ENCODE assay signal across 8 cellular contexts in the genomic region with DNA sequence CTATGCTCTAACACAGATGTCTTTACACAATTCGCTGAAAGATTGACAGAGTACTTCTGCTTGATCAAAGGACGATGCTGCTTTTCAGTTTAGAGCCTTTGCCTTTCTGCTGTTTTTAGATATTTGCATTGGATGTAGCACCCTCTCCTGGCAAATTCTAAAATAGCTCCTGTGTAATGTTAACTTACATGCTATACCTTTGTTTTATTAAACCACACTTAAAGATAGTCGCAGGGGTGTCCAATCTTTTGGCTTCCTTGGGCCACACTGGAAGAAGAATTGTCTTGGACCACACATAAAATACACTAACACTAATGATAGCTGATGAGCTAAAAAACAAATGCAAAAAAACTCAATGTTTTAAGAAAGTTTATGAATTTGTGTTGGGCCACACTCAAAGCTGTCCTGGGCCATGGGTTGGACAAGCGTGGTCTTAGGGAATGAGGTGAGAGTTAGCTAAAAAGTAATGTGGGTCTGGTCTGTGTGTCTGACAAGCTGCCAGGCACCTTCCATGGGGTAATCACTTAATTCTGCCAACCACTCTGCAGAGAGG.
A peak's percentile ranks its signal among the peaks of the same experiment; 100 is the strongest.
DNase-seq lines count a peak whose midpoint lies in the region; ATAC-seq, FAIRE-seq and TF ChIP-seq lines count a peak whose summit lies in the region.

No MANE protein-coding gene starts in this region.

- no peak overlapping the region for H2AFZ ChIP-seq in mammary epithelial cell (ENCODE audit: low read depth, low read length)

- H3K9ac ChIP-seq in NT2/D1 (ENCODE audit: insufficient read length, low read depth): no peak overlapping the region
- H3K9ac ChIP-seq in mammary epithelial cell (ENCODE audit: insufficient read depth, low read length): no peak overlapping the region
- H3K9ac ChIP-seq in kidney (ENCODE audit: low read length in 2 of 2): no peak overlapping the region

- peaks cover 9% of the 10 kb centered on the region for H3K36me3 ChIP-seq in NT2/D1 (ENCODE audit: insufficient read depth, insufficient read length, low read length)
- peaks cover 5% of the 10 kb centered on the region for H3K36me3 ChIP-seq in mammary epithelial cell (ENCODE audit: insufficient read depth, low read length)
- no peaks in the 10 kb centered on the region for H3K36me3 ChIP-seq in kidney (ENCODE audit: control insufficient read depth in 1 of 2, insufficient read depth in 2 of 2, low read length in 2 of 2)

- WGBS in mammary epithelial cell (ENCODE audit: low coverage, missing lambda C conversion rate): 25% methylated on average over 4 of the region's 4 CpGs

- peak; percentile 73 for FAIRE-seq in kidney (lab: Jason Lieb, UNC)

- in situ Hi-C loops in mammary epithelial cell (cut with MboI; ENCODE audit: low sequenced_read_pairs in 2 of 2): loop anchor here (5.0 to 25.0 kb wide), 5 partner anchors 98 to 580 kb away; no protein-coding TSS in a partner anchor

- no peaks in the 10 kb centered on the region for H4K20me1 ChIP-seq in mammary epithelial cell (ENCODE audit: insufficient read depth, low read length)

- H3K27ac ChIP-seq in mammary epithelial cell (ENCODE audit: insufficient read depth, low read depth, low read length) (no peak overlapping the region), kidney (ENCODE audit: low read depth in 2 of 2, low read length in 2 of 2) (no peak overlapping the region)

- BruUV-seq in mammary epithelial cell (replicated peaks; lab: Mats Ljungman, UMichigan): no TSS peak

- dilution Hi-C loops in mammary epithelial cell (cut with HindIII; ENCODE audit: low sequenced_read_pairs): loop anchor here (25.0 kb wide), 1 partner anchor 273 kb away; no protein-coding TSS in a partner anchor

- CTCF ChIA-PET in mammary epithelial cell (lab: Charles Lee; ENCODE audit: low non-redundant PET): interaction anchor here (0.5 to 0.9 kb wide), 8 partner anchors 13 to 392 kb away, joined by 3 to 12 read pairs (median 4); a partner anchor contains a TSS

- TF ChIP-seq CTCF in mammary epithelial cell (conservative IDR thresholded peaks at IDR 0.05 in 1 of 2, IDR thresholded peaks at IDR 0.05 in 1 of 2; ENCODE audit: extremely low read depth in 1 of 2, insufficient read depth in 1 of 2, low read depth in 1 of 2, low read length in 2 of 2) (peak; percentile 63 to 70), kidney (IDR thresholded peaks at IDR 0.05; ENCODE audit: borderline replicate concordance, extremely low read depth, insufficient read depth) (peak; percentile 84)

- H3K27me3 ChIP-seq in NT2/D1 (ENCODE audit: insufficient read depth, insufficient read length) (no peaks in the 10 kb centered on the region), mammary epithelial cell (ENCODE audit: insufficient read depth, low read length) (no peaks in the 10 kb centered on the region)

- ATAC-seq in HG03159 (IDR thresholded peaks at IDR 0.05; ENCODE audit: unreplicated experiment) (peak; percentile 67), GM21381 (IDR thresholded peaks at IDR 0.05; ENCODE audit: unreplicated experiment) (no peak)

- no peaks in the 10 kb centered on the region for H3K79me2 ChIP-seq in mammary epithelial cell (ENCODE audit: insufficient read depth, low read length)

- H3K4me2 ChIP-seq in mammary epithelial cell (ENCODE audit: insufficient read depth, low read depth, low read length): no peak overlapping the region

- H3K9me3 ChIP-seq in NT2/D1 (ENCODE audit: insufficient read depth, low read length) (no peaks in the 10 kb centered on the region), mammary epithelial cell (replicated peaks; ENCODE audit: insufficient read depth, low read length) (no peaks in the 10 kb centered on the region), kidney (ENCODE audit: control insufficient read depth in 1 of 2, low read length in 2 of 2) (no peaks in the 10 kb centered on the region)

- peak; percentile 4 for DNase-seq in activated CD4-positive, alpha-beta T cell treated with anti-CD3 and anti-CD28 coated beads for 48 hours
- no peak for DNase-seq in activated CD4-positive, alpha-beta T cell treated with anti-CD3 and anti-CD28 coated beads, Interleukin-2, amount 50 U/mL, for 48 hours
- DNase-seq in NT2/D1 (ENCODE audit: low read depth, low spot score) (peak; percentile 33), mammary epithelial cell (peak; percentile 62), kidney (no peak), stromal cell of bone marrow (ENCODE audit: low read depth) (peak; percentile 49)

- H3K4me1 ChIP-seq in NT2/D1 (ENCODE audit: insufficient read depth, insufficient read length) (no peaks in the 10 kb centered on the region), mammary epithelial cell (ENCODE audit: insufficient read depth, low read length) (peaks cover 3% of the 10 kb centered on the region), kidney (ENCODE audit: control insufficient read depth in 1 of 2, insufficient read depth in 1 of 2, low read depth in 1 of 2, low read length in 2 of 2) (no peaks in the 10 kb centered on the region)

- H3K4me3 ChIP-seq in NT2/D1 (ENCODE audit: insufficient read length, low read depth): no peak overlapping the region
- H3K4me3 ChIP-seq in mammary epithelial cell (replicated peaks in 1 of 3; ENCODE audit: insufficient read depth in 1 of 3, low read depth in 2 of 3, low read length in 3 of 3): no peak overlapping the region
- no peak overlapping the region for H3K4me3 ChIP-seq in kidney (ENCODE audit: low read length in 2 of 2)

- intact Hi-C loops in mammary epithelial cell (cut with micrococcal nuclease): loop anchor here (1.0 to 2.0 kb wide), 4 partner anchors 99 to 576 kb away; no protein-coding TSS in a partner anchor
- intact Hi-C loops in kidney (cut with DNase I): no loop called here

Comparison
In these comparisons a context has a peak if more than half of its experiments do, and no peak if none do; other contexts are left out.
1. DNase-seq: peak in activated CD4-positive, alpha-beta T cell treated with anti-CD3 and anti-CD28 coated beads for 48 hours (single experiment), NT2/D1 (single experiment), mammary epithelial cell (single experiment) and stromal cell of bone marrow (single experiment); none in activated CD4-positive, alpha-beta T cell treated with anti-CD3 and anti-CD28 coated beads, Interleukin-2, amount 50 U/mL, for 48 hours (0 of 2) and kidney (single experiment).